ENCODE assay signal across 11 cellular contexts in the genomic region with DNA sequence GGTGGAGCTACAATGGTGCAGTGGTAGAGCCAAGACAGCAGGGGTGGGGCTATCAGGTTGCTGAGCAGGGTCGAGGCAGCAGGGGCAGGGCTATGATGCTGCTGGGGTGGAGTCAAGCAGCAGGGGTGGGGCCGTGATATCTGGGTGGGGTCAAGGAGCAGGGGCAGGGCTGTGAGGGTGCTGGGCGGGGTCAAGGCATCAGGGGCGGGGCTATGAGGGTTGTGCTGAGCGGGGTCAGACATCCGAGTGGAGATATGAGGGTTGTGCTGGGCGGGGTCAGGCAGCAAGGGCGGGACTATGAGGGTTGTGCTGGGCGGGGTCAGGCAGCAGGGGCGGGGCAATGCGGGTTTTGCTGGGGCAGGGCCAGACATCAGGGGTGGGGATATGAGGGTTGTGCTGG. TPM values are rescaled to one million over a fixed set of nuclear protein-coding genes. Genes with fewer than 3 reads are reported as not detected.
DNase-seq lines count a peak whose midpoint lies in the region; ATAC-seq and TF ChIP-seq lines count a peak whose summit lies in the region.
"Had no signal": no experiment of that assay in that cellular context is flagged by ENCODE, and none has a peak within 500 bp of the region (broad histone marks: within the 10 kb centered on the region; RNA-seq: fewer than 3 reads in every experiment).

No MANE protein-coding gene starts in this region.

- H3K4me3 ChIP-seq in GM06990 (replicated peaks; ENCODE audit: low read depth, low read length) (no peak overlapping the region), heart right ventricle (no peak overlapping the region)

- H3K27ac ChIP-seq in heart right ventricle: no peak overlapping the region

- 88 to 92% methylated on average over 10 to 11 of the region's 11 CpGs for WGBS in heart right ventricle, 2 donors

- intact Hi-C loops in heart right ventricle (cut with DNase I): no loop called here

- H3K27me3 ChIP-seq in GM06990 (replicated peaks; ENCODE audit: control insufficient read depth, insufficient read depth, low read length): no peaks in the 10 kb centered on the region
- H3K27me3 ChIP-seq in heart right ventricle: no peaks in the 10 kb centered on the region

- no peak overlapping the region for H3K4me3 Mint-ChIP-seq in activated T-cell treated with anti-CD3 and anti-CD28 coated beads, Interleukin-2, amount 50 U/mL, for 4 hours
- no peak overlapping the region for H3K4me3 Mint-ChIP-seq in naive thymus-derived CD8-positive, alpha-beta T cell
- H3K4me3 Mint-ChIP-seq: T-helper 1 cell treated with Interleukin-12 subunit alpha and Interleukin-12 subunit beta and Interleukin-4 antibody, amounts not matched to agents 30 μg/mL and 1 μg/mL, for 36 hours had no signal

- peak; percentile 76 to 84 for ATAC-seq in activated T-cell treated with anti-CD3 and anti-CD28 coated beads, Interleukin-2, amount 50 U/mL, for 4 hours
- peak; percentile 67 to 73 for ATAC-seq in naive thymus-derived CD8-positive, alpha-beta T cell
- ATAC-seq in GM21528 (IDR thresholded peaks at IDR 0.05; ENCODE audit: low FRiP score, unreplicated experiment) (no peak), heart right ventricle (no peak)

- no peaks in the 10 kb centered on the region for H3K27me3 Mint-ChIP-seq in activated T-cell treated with anti-CD3 and anti-CD28 coated beads, Interleukin-2, amount 50 U/mL, for 4 hours (ENCODE audit: low read depth)
- H3K27me3 Mint-ChIP-seq in naive thymus-derived CD8-positive, alpha-beta T cell: no peaks in the 10 kb centered on the region

- H3K36me3 ChIP-seq in GM06990 (ENCODE audit: control insufficient read depth, insufficient read depth, low read length) (no peaks in the 10 kb centered on the region), heart right ventricle (no peaks in the 10 kb centered on the region)

- peak overlapping the region in 1 of 10 donors; percentile 55 for H3K27ac Mint-ChIP-seq in naive thymus-derived CD8-positive, alpha-beta T cell
- H3K27ac Mint-ChIP-seq: T-helper 1 cell treated with Interleukin-12 subunit alpha and Interleukin-12 subunit beta and Interleukin-4 antibody, amounts not matched to agents 30 μg/mL and 1 μg/mL, for 36 hours had no signal

- no peaks in the 10 kb centered on the region for H3K9me3 Mint-ChIP-seq in activated T-cell treated with anti-CD3 and anti-CD28 coated beads, Interleukin-2, amount 50 U/mL, for 4 hours
- H3K9me3 Mint-ChIP-seq in naive thymus-derived CD8-positive, alpha-beta T cell: peaks cover 0 to 8% (median 0%) of the 10 kb centered on the region in 9 donors
- H3K9me3 Mint-ChIP-seq: T-helper 1 cell treated with Interleukin-12 subunit alpha and Interleukin-12 subunit beta and Interleukin-4 antibody, amounts not matched to agents 30 μg/mL and 1 μg/mL, for 36 hours had no signal

- POLR2A ChIA-PET in naive thymus-derived CD8-positive, alpha-beta T cell (lab: Charles Lee): interaction anchor here (0.6 to 0.8 kb wide), 2 partner anchors 57 to 66 kb away, joined by 3 to 4 read pairs; no protein-coding TSS in a partner anchor

- DNase-seq in GM06990 (ENCODE audit: extremely low read depth, insufficient read length) (peak; percentile 78), NAMALWA (ENCODE audit: low spot score) (peak; percentile 91), NCI-H774 (lab: John Stamatoyannopoulos, UW) (no peak), heart right ventricle (no peak), NCI-H1436 treated with DMSO at 0.1 percent for 48 hours (lab: John Stamatoyannopoulos, UW) (no peak)
- no peak for DNase-seq in activated T-cell treated with anti-CD3 and anti-CD28 coated beads, Interleukin-2, amount 50 U/mL, for 4 hours
- DNase-seq in naive thymus-derived CD8-positive, alpha-beta T cell: peak in 5 of 10 donors; percentile 18 to 31 (median 30)
- DNase-seq: occipital lobe had no signal

- peaks cover 0 to 5% (median 0%) of the 10 kb centered on the region in 11 donors for H3K9me3 ChIP-seq in heart right ventricle

- no peak for TF ChIP-seq CTCF in GM06990 (IDR thresholded peaks at IDR 0.05; ENCODE audit: insufficient read depth, low read length, poor library complexity, severe bottlenecking)
- no peak for TF ChIP-seq CTCF in heart right ventricle (IDR thresholded peaks at IDR 0.05)

- H3K36me3 Mint-ChIP-seq in activated T-cell treated with anti-CD3 and anti-CD28 coated beads, Interleukin-2, amount 50 U/mL, for 4 hours (ENCODE audit: insufficient read depth): no peaks in the 10 kb centered on the region
- H3K36me3 Mint-ChIP-seq in naive thymus-derived CD8-positive, alpha-beta T cell: no peaks in the 10 kb centered on the region

- peaks cover 0 to 10% (median 5%) of the 10 kb centered on the region in 9 donors for H3K4me1 ChIP-seq in heart right ventricle

- peaks cover 1% of the 10 kb centered on the region for H3K4me1 Mint-ChIP-seq in activated T-cell treated with anti-CD3 and anti-CD28 coated beads, Interleukin-2, amount 50 U/mL, for 4 hours (ENCODE audit: low read depth)
- peaks cover 0 to 3% (median under 1%) of the 10 kb centered on the region in 4 donors for H3K4me1 Mint-ChIP-seq in naive thymus-derived CD8-positive, alpha-beta T cell

RNA-seq across cellular contexts. Expression of gene HCN2, which starts 14.7 kb away (rescaled TPM):
- total RNA-seq in activated T-cell treated with anti-CD3 and anti-CD28 coated beads, Interleukin-2, amount 50 U/mL, for 4 hours: under 1 TPM; 0.20 to 0.24 (median 0.22) TPM
- total RNA-seq in naive thymus-derived CD8-positive, alpha-beta T cell: under 1 TPM; 0.49 to 0.68 TPM
- under 1 TPM in 2 of 3 donors, not detected in 1; 0.03 to 0.06 TPM for polyA plus RNA-seq in naive thymus-derived CD8-positive, alpha-beta T cell
- 10 to 100 TPM in 1 of 10 donors, 1 to 10 TPM in 9; 1.9 to 10.7 (median 5.1) TPM for total RNA-seq in heart right ventricle
- 1 to 10 TPM in 1 of 2 donors, under 1 TPM in 1; 0.90 to 4.7 TPM for polyA plus RNA-seq in heart right ventricle

RNA-seq across cellular contexts. Expression of gene POLRMT, which starts 29.0 kb away (rescaled TPM):
- total RNA-seq in activated T-cell treated with anti-CD3 and anti-CD28 coated beads, Interleukin-2, amount 50 U/mL, for 4 hours: 100 to 1,000 TPM; 110 to 123 (median 119) TPM
- 10 to 100 TPM; 88.4 to 92.3 TPM for total RNA-seq in naive thymus-derived CD8-positive, alpha-beta T cell
- polyA plus RNA-seq in naive thymus-derived CD8-positive, alpha-beta T cell: 10 to 100 TPM; 33.2 to 71.1 (median 37.4) TPM
- 10 to 100 TPM; 37.2 to 61.7 (median 45.3) TPM for total RNA-seq in heart right ventricle
- 100 to 1,000 TPM in 1 of 2 donors, 10 to 100 TPM in 1; 43.2 to 159 TPM for polyA plus RNA-seq in heart right ventricle

RNA-seq across cellular contexts. Expression of gene BSG, which starts 32.0 kb away (rescaled TPM):
- total RNA-seq in activated T-cell treated with anti-CD3 and anti-CD28 coated beads, Interleukin-2, amount 50 U/mL, for 4 hours: 100 to 1,000 TPM; 241 to 277 (median 250) TPM
- total RNA-seq in naive thymus-derived CD8-positive, alpha-beta T cell: 100 to 1,000 TPM; 106 to 107 TPM
- polyA plus RNA-seq in naive thymus-derived CD8-positive, alpha-beta T cell: 100 to 1,000 TPM; 282 to 313 (median 309) TPM
- 1,000 to 10,000 TPM; 1,225 to 2,457 (median 1,705) TPM for total RNA-seq in heart right ventricle
- 1,000 to 10,000 TPM in 1 of 2 donors, 100 to 1,000 TPM in 1; 829 to 5,252 TPM for polyA plus RNA-seq in heart right ventricle

RNA-seq across cellular contexts. Expression of gene FGF22, which starts 35.3 kb away (rescaled TPM):
- total RNA-seq in activated T-cell treated with anti-CD3 and anti-CD28 coated beads, Interleukin-2, amount 50 U/mL, for 4 hours: not detected
- 1 to 10 TPM; 2.4 to 2.6 TPM for total RNA-seq in naive thymus-derived CD8-positive, alpha-beta T cell
- polyA plus RNA-seq in naive thymus-derived CD8-positive, alpha-beta T cell: not detected
- total RNA-seq in heart right ventricle: under 1 TPM in 5 of 10 donors, not detected in 5; 0.20 to 0.36 (median 0.30) TPM
- under 1 TPM; 0.16 to 0.44 TPM for polyA plus RNA-seq in heart right ventricle
- polyA plus RNA-seq: keratinocyte had no signal

RNA-seq across cellular contexts. Expression of gene RNF126, which starts 58.7 kb away (rescaled TPM):
- total RNA-seq in activated T-cell treated with anti-CD3 and anti-CD28 coated beads, Interleukin-2, amount 50 U/mL, for 4 hours: 100 to 1,000 TPM; 144 to 162 (median 147) TPM
- 100 to 1,000 TPM; 122 to 125 TPM for total RNA-seq in naive thymus-derived CD8-positive, alpha-beta T cell
- 10 to 100 TPM; 56.2 to 70.7 (median 61.0) TPM for polyA plus RNA-seq in naive thymus-derived CD8-positive, alpha-beta T cell
- 10 to 100 TPM; 20.3 to 43.6 (median 22.5) TPM for total RNA-seq in heart right ventricle
- 10 to 100 TPM; 27.1 to 46.1 TPM for polyA plus RNA-seq in heart right ventricle

Comparison
In these comparisons a context has a peak if more than half of its experiments do, and no peak if none do; other contexts are left out.
1. DNase-seq: peak in GM06990 (single experiment) and NAMALWA (single experiment); none in activated T-cell treated with anti-CD3 and anti-CD28 coated beads, Interleukin-2, amount 50 U/mL, for 4 hours (single experiment), NCI-H774 (single experiment), heart right ventricle (0 of 2) and NCI-H1436 treated with DMSO at 0.1 percent for 48 hours (single experiment).
2. ATAC-seq: peak in activated T-cell treated with anti-CD3 and anti-CD28 coated beads, Interleukin-2, amount 50 U/mL, for 4 hours (2 of 2) and naive thymus-derived CD8-positive, alpha-beta T cell (2 of 2); none in GM21528 (single experiment) and heart right ventricle (0 of 8).
3. RNA of gene BSG, which starts 32.0 kb away (total RNA-seq): 1,225 to 2,457 TPM in heart right ventricle; 241 to 277 TPM in activated T-cell treated with anti-CD3 and anti-CD28 coated beads, Interleukin-2, amount 50 U/mL, for 4 hours and 106 to 107 TPM in naive thymus-derived CD8-positive, alpha-beta T cell; every median in the first group is over 4 times any median in the second.